ENCODE assay signal across 10 cellular contexts in the genomic region with DNA sequence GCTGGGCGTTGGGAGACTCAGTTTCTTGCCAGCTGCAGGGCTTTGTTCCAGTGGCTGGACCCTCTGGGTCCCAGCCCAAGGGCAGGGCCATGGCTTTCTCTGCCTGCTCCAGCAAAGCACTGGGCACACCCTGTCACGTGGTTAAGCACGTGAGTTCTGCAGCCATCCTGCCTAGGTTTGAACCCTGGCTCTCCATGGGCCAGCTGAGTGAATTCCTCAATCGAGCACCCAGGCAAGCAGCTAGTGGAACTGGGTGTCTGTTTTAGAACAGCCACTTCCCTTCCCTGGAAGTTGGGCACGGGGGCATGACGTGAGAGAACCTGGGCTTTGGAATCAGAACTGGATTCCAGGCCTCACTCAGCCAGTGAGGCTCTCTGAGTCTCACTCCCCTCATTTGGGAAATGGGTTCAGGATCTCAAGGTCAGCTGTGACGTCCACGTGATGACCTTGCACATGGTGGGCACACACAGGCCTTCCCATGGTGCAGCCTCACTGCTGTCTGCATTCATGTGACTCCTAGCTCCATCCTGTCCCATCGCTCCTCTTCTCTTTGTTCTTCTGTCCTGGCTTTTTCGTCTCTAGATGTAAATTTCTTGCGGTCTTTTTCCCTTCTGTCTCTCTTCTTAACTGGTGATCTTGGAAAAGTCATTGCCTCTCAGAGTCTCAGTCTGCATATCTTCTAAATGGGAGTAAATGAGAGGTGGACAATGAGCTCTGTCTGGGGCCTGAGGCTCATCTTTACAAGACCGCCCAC. TPM values are rescaled to one million over a fixed set of nuclear protein-coding genes. Genes with fewer than 3 reads are reported as not detected.
DNase-seq lines count a peak whose midpoint lies in the region; ATAC-seq, FAIRE-seq and TF ChIP-seq lines count a peak whose summit lies in the region.
"Had no signal": no experiment of that assay in that cellular context is flagged by ENCODE, and none has a peak within 500 bp of the region (broad histone marks: within the 10 kb centered on the region; RNA-seq: fewer than 3 reads in every experiment).

No MANE protein-coding gene starts in this region.

- POLR2A ChIA-PET in OCI-LY7 (lab: Charles Lee) (interaction anchor here (0.7 kb wide), 1 partner anchor 18 kb away, joined by 3 read pairs; no protein-coding TSS in a partner anchor), MCF 10A (lab: Yijun Ruan, JAX) (interaction anchor here (0.6 kb wide), 1 partner anchor 50 kb away, joined by 3 read pairs; no protein-coding TSS in a partner anchor)

- intact Hi-C loops in OCI-LY7 (cut with micrococcal nuclease; ENCODE audit: unreplicated experiment) (no loop called here), MCF 10A (cut with micrococcal nuclease) (no loop called here), breast epithelium (cut with DNase I; ENCODE audit: low total_unique reads) (no loop called here)

- H3K4me2 ChIP-seq in OCI-LY7 (ENCODE audit: low read length), result peak overlapping the region; percentile 54

- peaks cover 24% of the 10 kb centered on the region for H3K27me3 Mint-ChIP-seq in progenitor cell of endocrine pancreas
- peaks cover 13% of the 10 kb centered on the region for H3K27me3 Mint-ChIP-seq in MCF 10A (ENCODE audit: insufficient read depth, unreplicated experiment)

- peak overlapping the region; percentile 58 for H3K27ac ChIP-seq in OCI-LY7 (ENCODE audit: low read depth, low read length, poor library complexity, severe bottlenecking)
- H3K27ac ChIP-seq in cingulate gyrus (ENCODE audit: low read depth, low read length), result peak overlapping the region; percentile 42
- H3K27ac ChIP-seq in breast epithelium, result peak overlapping the region in 1 of 2 donors; percentile 32
- H3K27ac ChIP-seq: thoracic aorta had no signal

- ATAC-seq in GM19351 (IDR thresholded peaks at IDR 0.05; ENCODE audit: unreplicated experiment), result no peak

- H3K36me3 ChIP-seq in OCI-LY7 (ENCODE audit: insufficient read depth, low read length) (no peaks in the 10 kb centered on the region), breast epithelium (no peaks in the 10 kb centered on the region)
- H3K36me3 ChIP-seq: thoracic aorta had no signal

- CTCF ChIA-PET in OCI-LY7 (lab: Charles Lee; ENCODE audit: unreplicated experiment) (interaction anchor here (0.6 kb wide), 1 partner anchor 112 kb away, joined by 5 read pairs; no protein-coding TSS in a partner anchor), MCF 10A (lab: Yijun Ruan, JAX) (interaction anchor here (0.6 to 1.8 kb wide), 3 partner anchors 17 to 334 kb away, joined by 4 to 8 read pairs (median 4); no protein-coding TSS in a partner anchor)

- H3K4me3 Mint-ChIP-seq in progenitor cell of endocrine pancreas (ENCODE audit: low read depth) (peak overlapping the region; percentile 35), MCF 10A (ENCODE audit: unreplicated experiment) (no peak overlapping the region)

- peak; percentile 57 for FAIRE-seq in GM12892 (lab: Jason Lieb, UNC)

- H3K9me3 Mint-ChIP-seq in progenitor cell of endocrine pancreas (ENCODE audit: low read depth), result no peaks in the 10 kb centered on the region
- no peaks in the 10 kb centered on the region for H3K9me3 Mint-ChIP-seq in MCF 10A (ENCODE audit: unreplicated experiment)

- no peak overlapping the region for H3K4me3 ChIP-seq in OCI-LY7 (ENCODE audit: low read depth, low read length, poor library complexity, severe bottlenecking)
- no peak overlapping the region for H3K4me3 ChIP-seq in breast epithelium

- BruUV-seq in OCI-LY7 (replicated peaks; lab: Mats Ljungman, UMichigan) (no TSS peak), MCF 10A (replicated peaks; lab: Mats Ljungman, UMichigan) (no TSS peak)

- no peaks in the 10 kb centered on the region for H3K36me3 Mint-ChIP-seq in progenitor cell of endocrine pancreas (ENCODE audit: insufficient read depth)
- no peaks in the 10 kb centered on the region for H3K36me3 Mint-ChIP-seq in MCF 10A (ENCODE audit: insufficient read depth, unreplicated experiment)

- no peaks in the 10 kb centered on the region for H3K79me2 ChIP-seq in OCI-LY7 (ENCODE audit: insufficient read depth, low read depth, low read length)

- no peak for DNase-seq in GM12892 (ENCODE audit: insufficient read length)
- no peak for DNase-seq in OCI-LY7 (ENCODE audit: low spot score)
- DNase-seq in progenitor cell of endocrine pancreas (ENCODE audit: low spot score, unreplicated experiment), result no peak
- DNase-seq in MCF 10A (ENCODE audit: unreplicated experiment), result no peak
- DNase-seq in activated CD4-positive, CD25-positive, alpha-beta regulatory T cell treated with anti-CD3 and anti-CD28 coated beads, Interleukin-2, amount 50 U/mL, for 72 hours, result no peak
- DNase-seq in breast epithelium (ENCODE audit: low spot score in 2 of 2), result no peak
- DNase-seq: NCI-H446 treated with DMSO at 0.1 percent for 48 hours had no signal

- peaks cover 55% of the 10 kb centered on the region for H3K4me1 ChIP-seq in OCI-LY7 (ENCODE audit: insufficient read depth, low read length, poor library complexity, severe bottlenecking)
- H3K4me1 ChIP-seq in breast epithelium, result no peaks in the 10 kb centered on the region

- H3K27me3 ChIP-seq in breast epithelium, result no peaks in the 10 kb centered on the region

- H3K27ac Mint-ChIP-seq in progenitor cell of endocrine pancreas (no peak overlapping the region), MCF 10A (ENCODE audit: low read depth, unreplicated experiment) (no peak overlapping the region)

- H3K4me1 Mint-ChIP-seq in progenitor cell of endocrine pancreas (ENCODE audit: low read depth) (peaks cover 34% of the 10 kb centered on the region), MCF 10A (ENCODE audit: insufficient read depth, unreplicated experiment) (peaks cover 5% of the 10 kb centered on the region)

- no peaks in the 10 kb centered on the region for H3K9me2 ChIP-seq in OCI-LY7 (ENCODE audit: insufficient read depth, low read length)

- no peaks in the 10 kb centered on the region for H3K9me3 ChIP-seq in OCI-LY7 (ENCODE audit: low read length)
- H3K9me3 ChIP-seq in breast epithelium, result no peaks in the 10 kb centered on the region
- H3K9me3 ChIP-seq: thoracic aorta had no signal

- TF ChIP-seq CTCF in OCI-LY7 (conservative IDR thresholded peaks at IDR 0.05; ENCODE audit: low read length), result no peak
- no peak for TF ChIP-seq CTCF in progenitor cell of endocrine pancreas (IDR thresholded peaks at IDR 0.05; ENCODE audit: unreplicated experiment)
- TF ChIP-seq CTCF in MCF 10A (IDR thresholded peaks at IDR 0.05; ENCODE audit: unreplicated experiment), result no peak
- TF ChIP-seq CTCF in breast epithelium (IDR thresholded peaks at IDR 0.05), result no peak

- H4K20me1 ChIP-seq in OCI-LY7 (ENCODE audit: insufficient read depth, low read length), result no peaks in the 10 kb centered on the region

- TF ChIP-seq POLR2A in GM12892 (IDR thresholded peaks at IDR 0.05; ENCODE audit: low read depth, low read length), result no peak
- no peak for TF ChIP-seq POLR2A in breast epithelium (IDR thresholded peaks at IDR 0.05)

- H2AFZ ChIP-seq in OCI-LY7 (ENCODE audit: low read length), result peak overlapping the region; percentile 78

RNA-seq across cellular contexts. Expression of gene NOL4L, which starts 45.9 kb away (rescaled TPM):
- 16.8 TPM for polyA plus RNA-seq in GM12892 (2012; ENCODE audit: missing spikeins)
- 1.5 and 4.2 TPM in 2 replicates for total RNA-seq in OCI-LY7 (2014; rRNA removed; shearing (Covaris generic))
- total RNA-seq in OCI-LY7 (2022) (3.3 and 3.9 TPM in 2 replicates), progenitor cell of endocrine pancreas (89.7 and 90.4 TPM in 2 replicates), MCF 10A (2022) (3.3 and 4.6 TPM in 2 replicates), breast epithelium (10 to 100 TPM in 2 of 3 donors, 1 to 10 TPM in 1; 3.7 to 18.4 (median 15.8) TPM)
